Comparison of ENCODE assay signal across 18 cellular contexts in the genomic region with DNA sequence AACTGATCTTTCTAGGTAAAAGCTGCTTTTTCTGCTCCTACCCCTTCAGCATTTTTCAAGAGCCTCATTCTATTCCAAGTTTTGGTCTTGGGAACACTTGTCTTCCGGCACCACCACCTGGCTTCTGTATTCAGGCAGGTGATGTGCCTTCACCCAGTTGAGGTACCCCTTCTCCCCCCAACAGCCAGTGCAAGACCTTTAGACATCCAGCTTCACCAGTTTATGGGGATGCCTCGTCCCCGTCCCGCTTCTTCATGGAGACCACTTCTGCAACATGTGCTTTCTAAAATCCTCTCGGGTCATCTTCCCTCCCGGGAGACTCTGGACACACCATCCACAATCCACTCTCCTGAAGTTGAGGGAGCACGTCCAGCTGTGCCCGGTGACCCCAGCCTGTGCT.
DNase-seq lines count a peak whose midpoint lies in the region; ATAC-seq and TF ChIP-seq lines count a peak whose summit lies in the region.
"Had no signal": no experiment of that assay in that cellular context is flagged by ENCODE, and none has a peak within 500 bp of the region (broad histone marks: within the 10 kb centered on the region; RNA-seq: fewer than 3 reads in every experiment).

No MANE protein-coding gene starts in this region.

- no peaks in the 10 kb centered on the region for H3K36me3 Mint-ChIP-seq in neural crest cell (ENCODE audit: low read depth)
- H3K36me3 Mint-ChIP-seq: CD4-positive, alpha-beta memory T cell had no signal

- H3K4me1 ChIP-seq in osteoblast (ENCODE audit: insufficient read depth, low read length) = no peaks in the 10 kb centered on the region

- TF ChIP-seq CTCF in NB4 (IDR thresholded peaks at IDR 0.05; ENCODE audit: low read depth, low read length) (no peak), neural crest cell (conservative IDR thresholded peaks at IDR 0.05) (no peak), osteoblast (IDR thresholded peaks at IDR 0.05; ENCODE audit: extremely low read depth, low read depth, low read length) (no peak)

- H3K9me3 ChIP-seq in osteoblast (ENCODE audit: low read depth, low read length) = no peaks in the 10 kb centered on the region

- H4K20me1 ChIP-seq in osteoblast (ENCODE audit: insufficient read depth, low read length) = no peaks in the 10 kb centered on the region

- peak; percentile 5 for ATAC-seq in esophagus mucosa
- no peak for ATAC-seq in HG02678 (IDR thresholded peaks at IDR 0.05; ENCODE audit: unreplicated experiment)
- ATAC-seq in HG02973 (IDR thresholded peaks at IDR 0.05; ENCODE audit: unreplicated experiment) = no peak
- ATAC-seq: GM23338, HCT116 had no signal

- no peaks in the 10 kb centered on the region for H3K36me3 ChIP-seq in osteoblast (ENCODE audit: insufficient read depth, low read length)

- no peak overlapping the region for H3K4me3 ChIP-seq in NB4 (ENCODE audit: low read depth, low read length)
- H3K4me3 ChIP-seq in osteoblast (ENCODE audit: insufficient read depth, low read length) = no peak overlapping the region
- H3K4me3 ChIP-seq: GM23338 had no signal

- peak; percentile 0 for DNase-seq in NB4 (ENCODE audit: low read depth)
- no peak for DNase-seq in neural crest cell (ENCODE audit: low read depth, low spot score)
- DNase-seq in osteoblast (ENCODE audit: insufficient read length, low spot score, missing footprints) = peak; percentile 55
- DNase-seq in activated naive CD4-positive, alpha-beta T cell treated with Interleukin-2 at 50 U/mL for 16 hours = no peak
- no peak for DNase-seq in OCI-M1 (lab: John Stamatoyannopoulos, UW)
- DNase-seq: C1 segment of cervical spinal cord; Calu3; CD4-positive, alpha-beta memory T cell; COR-L47; DMS53; DMS79 treated with DMSO at 0.1 percent for 48 hours; GF-D8; H9 had no signal

- no peaks in the 10 kb centered on the region for H3K79me2 ChIP-seq in osteoblast (ENCODE audit: insufficient read depth, low read length)

- H3K4me2 ChIP-seq in osteoblast (ENCODE audit: insufficient read depth, low read length) = no peak overlapping the region
- H3K4me2 ChIP-seq: GM23338 had no signal

- H3K4me1 Mint-ChIP-seq in neural crest cell = peaks cover 43% of the 10 kb centered on the region
- H3K4me1 Mint-ChIP-seq: CD4-positive, alpha-beta memory T cell had no signal

- no peaks in the 10 kb centered on the region for H3K9me3 Mint-ChIP-seq in neural crest cell
- H3K9me3 Mint-ChIP-seq: CD4-positive, alpha-beta memory T cell; GM23338; H9 had no signal

- peaks cover 16% of the 10 kb centered on the region for H3K27me3 ChIP-seq in osteoblast (ENCODE audit: insufficient read depth, low read length)

- no peak overlapping the region for H3K27ac ChIP-seq in osteoblast (ENCODE audit: low read depth, low read length)

- H3K27me3 Mint-ChIP-seq in neural crest cell (ENCODE audit: low read depth) = no peaks in the 10 kb centered on the region

- no peak overlapping the region for H2AFZ ChIP-seq in osteoblast (ENCODE audit: low read length)
- H2AFZ ChIP-seq: GM23338 had no signal

- no peak overlapping the region for H3K4me3 Mint-ChIP-seq in neural crest cell
- H3K4me3 Mint-ChIP-seq: CD4-positive, alpha-beta memory T cell; GM23338; H9 had no signal

- TF ChIP-seq POLR2A in NB4 (IDR thresholded peaks at IDR 0.05; ENCODE audit: extremely low read depth, insufficient read length) = no peak

- peak overlapping the region; percentile 46 for H3K27ac Mint-ChIP-seq in neural crest cell (ENCODE audit: unreplicated experiment)
- H3K27ac Mint-ChIP-seq: CD4-positive, alpha-beta memory T cell; GM23338; H9 had no signal

Comparison
In these comparisons a context has a peak if more than half of its experiments do, and no peak if none do; other contexts are left out.
1. DNase-seq: peak in NB4 (single experiment) and osteoblast (single experiment); none in neural crest cell (single experiment), activated naive CD4-positive, alpha-beta T cell treated with Interleukin-2 at 50 U/mL for 16 hours (single experiment) and OCI-M1 (single experiment).